14 cellular contexts compared by ENCODE assay signal in the genomic region with DNA sequence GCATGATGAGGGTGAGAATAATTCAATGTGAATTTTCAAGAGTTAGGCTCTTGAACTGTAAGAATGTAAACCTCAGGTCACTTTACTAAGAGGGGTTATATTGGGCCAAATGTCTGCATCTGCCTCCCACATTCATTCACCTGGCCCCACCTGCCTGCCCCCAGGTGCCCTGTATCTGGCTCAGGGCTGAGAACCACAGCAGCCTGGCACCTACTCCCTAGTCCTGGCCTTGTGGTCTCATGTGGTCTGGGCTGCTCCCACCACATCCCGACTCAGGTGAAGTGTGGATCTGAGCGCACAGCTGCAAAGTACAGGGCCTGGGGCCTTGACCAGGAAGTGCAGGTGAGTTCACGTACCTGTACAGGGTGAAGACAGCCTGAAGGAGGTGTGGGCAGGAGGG.
DNase-seq lines count a peak whose midpoint lies in the region; ATAC-seq and TF ChIP-seq lines count a peak whose summit lies in the region.
"Had no signal": no experiment of that assay in that cellular context is flagged by ENCODE, and none has a peak within 500 bp of the region (broad histone marks: within the 10 kb centered on the region; RNA-seq: fewer than 3 reads in every experiment).

No MANE protein-coding gene starts in this region.

- peaks cover 17% of the 10 kb centered on the region for H3K9me3 Mint-ChIP-seq in stimulated activated memory B cell treated with anti-CD40 and anti-IgM and Interleukin-4, amounts not matched to agents 10 μg/mL and 1 μg/mL and 100 μg/mL, for 72 hours
- H3K9me3 Mint-ChIP-seq: CD4-positive, alpha-beta T cell had no signal

- ATAC-seq in lower lobe of right lung, result peak; percentile 46 to 79
- ATAC-seq in stimulated activated memory B cell treated with anti-CD40 and anti-IgM and Interleukin-4, amounts not matched to agents 10 μg/mL and 1 μg/mL and 100 μg/mL, for 72 hours, result no peak
- no peak for ATAC-seq in HG02759 (IDR thresholded peaks at IDR 0.05; ENCODE audit: unreplicated experiment)
- ATAC-seq: GM12878, HCT116 had no signal

- H3K27me3 ChIP-seq in dorsolateral prefrontal cortex (no peaks in the 10 kb centered on the region), lower lobe of right lung (ENCODE audit: low read depth) (no peaks in the 10 kb centered on the region), esophagus muscularis mucosa (no peaks in the 10 kb centered on the region)

- peak overlapping the region; percentile 57 for H3K27ac Mint-ChIP-seq in stimulated activated memory B cell treated with anti-CD40 and anti-IgM and Interleukin-4, amounts not matched to agents 10 μg/mL and 1 μg/mL and 100 μg/mL, for 72 hours
- H3K27ac Mint-ChIP-seq: B cell; CD4-positive, alpha-beta T cell had no signal

- H3K27ac ChIP-seq in dorsolateral prefrontal cortex (peak overlapping the region in 32 of 59 donors; percentile 8 to 97 (median 50)), lower lobe of right lung (no peak overlapping the region), esophagus muscularis mucosa (replicated peaks in 1 of 4) (no peak overlapping the region)

- no peak overlapping the region for H3K4me3 Mint-ChIP-seq in stimulated activated memory B cell treated with anti-CD40 and anti-IgM and Interleukin-4, amounts not matched to agents 10 μg/mL and 1 μg/mL and 100 μg/mL, for 72 hours
- H3K4me3 Mint-ChIP-seq: B cell; CD4-positive, alpha-beta T cell had no signal

- peaks cover 13% of the 10 kb centered on the region for H3K36me3 Mint-ChIP-seq in stimulated activated memory B cell treated with anti-CD40 and anti-IgM and Interleukin-4, amounts not matched to agents 10 μg/mL and 1 μg/mL and 100 μg/mL, for 72 hours

- H3K36me3 ChIP-seq in lower lobe of right lung (no peaks in the 10 kb centered on the region), esophagus muscularis mucosa (no peaks in the 10 kb centered on the region)

- intact Hi-C loops in dorsolateral prefrontal cortex (cut with DNase I) (no loop called here), lower lobe of right lung (cut with DNase I) (no loop called here), esophagus muscularis mucosa (cut with DNase I) (loop anchor here (10.0 kb wide), 1 partner anchor 150 kb away; no protein-coding TSS in a partner anchor)

- H3K4me1 ChIP-seq in lower lobe of right lung (peaks cover 40% of the 10 kb centered on the region), esophagus muscularis mucosa (peaks cover 14 to 28% (median 24%) of the 10 kb centered on the region in 4 donors)

- no peak for TF ChIP-seq CTCF in dorsolateral prefrontal cortex (IDR thresholded peaks at IDR 0.05 in 54 of 56, conservative IDR thresholded peaks at IDR 0.05 in 2 of 56; ENCODE audit: low read depth in 1 of 56, partially characterized antibody in 56 of 56)
- no peak for TF ChIP-seq CTCF in lower lobe of right lung (IDR thresholded peaks at IDR 0.05)
- TF ChIP-seq CTCF in esophagus muscularis mucosa (IDR thresholded peaks at IDR 0.05), result no peak

- WGBS in esophagus muscularis mucosa, result 94% methylated on average over 3 of the region's 3 CpGs

- H3K27me3 Mint-ChIP-seq in stimulated activated memory B cell treated with anti-CD40 and anti-IgM and Interleukin-4, amounts not matched to agents 10 μg/mL and 1 μg/mL and 100 μg/mL, for 72 hours, result no peaks in the 10 kb centered on the region
- H3K27me3 Mint-ChIP-seq: B cell; CD4-positive, alpha-beta T cell had no signal

- H3K9me3 ChIP-seq in lower lobe of right lung (peaks cover 15% of the 10 kb centered on the region), esophagus muscularis mucosa (peaks cover 0 to 18% (median 6%) of the 10 kb centered on the region in 4 donors)

- H3K4me3 ChIP-seq in dorsolateral prefrontal cortex, result no peak overlapping the region
- no peak overlapping the region for H3K4me3 ChIP-seq in lower lobe of right lung
- H3K4me3 ChIP-seq in esophagus muscularis mucosa, result no peak overlapping the region
- H3K4me3 ChIP-seq: GM12878 had no signal

- DNase-seq in dorsolateral prefrontal cortex, result no peak
- peak; percentile 61 for DNase-seq in lower lobe of right lung
- no peak for DNase-seq in NCI-H2029 treated with DMSO at 0.1 percent for 48 hours (lab: John Stamatoyannopoulos, UW)
- no peak for DNase-seq in esophagus muscularis mucosa (ENCODE audit: extremely low spot score)
- DNase-seq in hypothalamus (lab: John Stamatoyannopoulos, UW), result no peak
- DNase-seq: C1 segment of cervical spinal cord; Calu3; CD4-positive, alpha-beta T cell; DMS 273 treated with DMSO at 0.1 percent for 48 hours had no signal

- H3K4me1 Mint-ChIP-seq in stimulated activated memory B cell treated with anti-CD40 and anti-IgM and Interleukin-4, amounts not matched to agents 10 μg/mL and 1 μg/mL and 100 μg/mL, for 72 hours, result peaks cover 20% of the 10 kb centered on the region

- TF ChIP-seq POLR2A in esophagus muscularis mucosa (IDR thresholded peaks at IDR 0.05; ENCODE audit: low read depth), result no peak

- TF ChIP-seq EP300 in esophagus muscularis mucosa (IDR thresholded peaks at IDR 0.05), result no peak

Comparison
In these comparisons a context has a peak if more than half of its experiments do, and no peak if none do; other contexts are left out.
1. H3K27ac ChIP-seq: peak in dorsolateral prefrontal cortex (32 of 59); none in lower lobe of right lung (single experiment) and esophagus muscularis mucosa (0 of 4).
2. ATAC-seq: peak in lower lobe of right lung (2 of 2); none in stimulated activated memory B cell treated with anti-CD40 and anti-IgM and Interleukin-4, amounts not matched to agents 10 μg/mL and 1 μg/mL and 100 μg/mL, for 72 hours (single experiment) and HG02759 (single experiment).